Comparison of ENCODE assay signal across 1 cellular context in the genomic region with DNA sequence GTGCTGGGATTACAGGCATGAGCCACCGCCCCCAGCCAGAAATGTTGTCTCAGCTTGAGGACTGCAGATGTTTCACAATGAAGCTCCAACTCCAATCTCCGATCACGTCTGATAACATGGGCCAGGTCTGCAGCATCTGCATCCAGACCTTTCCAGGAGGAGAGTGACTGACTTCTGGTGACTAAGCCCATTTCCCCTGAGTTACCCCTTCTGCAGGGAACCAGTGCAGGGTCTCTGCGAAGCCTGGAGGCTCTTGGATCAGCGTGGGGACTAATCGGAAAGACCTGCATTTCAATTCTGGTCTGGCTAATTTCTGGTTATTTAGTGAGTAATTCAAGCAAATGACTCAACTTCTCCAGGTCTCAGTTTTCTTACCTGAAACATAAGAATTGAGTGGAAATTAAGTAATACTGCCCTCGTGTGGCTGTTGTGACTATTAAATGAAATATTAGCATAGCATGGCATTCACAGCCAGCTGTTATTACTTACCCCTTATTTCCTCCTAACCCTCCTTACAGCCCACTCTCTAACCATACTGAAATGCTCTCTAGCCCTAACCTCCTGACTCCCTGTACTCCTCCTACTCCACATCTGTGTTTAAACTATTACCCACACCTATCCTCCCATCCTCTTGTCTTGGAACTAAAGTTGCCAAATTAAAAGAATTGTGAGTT.
TF ChIP-seq lines count a peak whose summit lies in the region.

No MANE protein-coding gene starts in this region.

TF ChIP-seq in HCT116, 20 proteins besides CTCF, POLR2A, EP300 and RAD21 (continued from another document):
- peak; percentile 56; the same call in 1 of the 2 replicates for TF ChIP-seq SP1 (IDR thresholded peaks at IDR 0.05; ENCODE audit: low read depth)
TF ChIP-seq in HCT116: peak in this region for 3.
